10 cellular contexts compared by ENCODE assay signal in genomic region chr14:53190938-53191337, GRCh38.
DNase-seq lines count a peak whose midpoint lies in the region; ATAC-seq and FAIRE-seq lines count a peak whose summit lies in the region.
"Had no signal": no experiment of that assay in that cellular context is flagged by ENCODE, and none has a peak within 500 bp of the region (broad histone marks: within the 10 kb centered on the region; RNA-seq: fewer than 3 reads in every experiment).

No MANE protein-coding gene starts in this region.

- ATAC-seq in HG02870 (IDR thresholded peaks at IDR 0.05; ENCODE audit: unreplicated experiment) (peak; percentile 71), HG03135 (IDR thresholded peaks at IDR 0.05; ENCODE audit: unreplicated experiment) (no peak), GM18870 (IDR thresholded peaks at IDR 0.05; ENCODE audit: unreplicated experiment) (no peak)
- ATAC-seq: T-cell had no signal

- FAIRE-seq in GM18507 (lab: Jason Lieb, UNC): peak; percentile 35

- no peak for DNase-seq in GM18507 (ENCODE audit: extremely low spot score, insufficient read length, low read depth)
- peak; percentile 71 for DNase-seq in activated naive CD4-positive, alpha-beta T cell treated with anti-CD3 and anti-CD28 coated beads, Interleukin-2, amount 50 U/mL, for 16 hours
- DNase-seq in stimulated activated CD4-positive, alpha-beta T cell treated with anti-CD3 and anti-CD28 coated beads, Interleukin-15, amount 100 ng/mL, for 48 hours (ENCODE audit: low read depth in 2 of 2): peak; percentile 67 to 72
- DNase-seq in 8988T: no peak
- no peak for DNase-seq in NAMALWA (ENCODE audit: low spot score)
- DNase-seq: NCI-H510A, T-cell had no signal

Comparison
In these comparisons a context has a peak if more than half of its experiments do, and no peak if none do; other contexts are left out.
1. DNase-seq: peak in activated naive CD4-positive, alpha-beta T cell treated with anti-CD3 and anti-CD28 coated beads, Interleukin-2, amount 50 U/mL, for 16 hours (single experiment) and stimulated activated CD4-positive, alpha-beta T cell treated with anti-CD3 and anti-CD28 coated beads, Interleukin-15, amount 100 ng/mL, for 48 hours (2 of 2); none in GM18507 (single experiment), 8988T (single experiment) and NAMALWA (single experiment).